Comparison of ENCODE assay signal across 18 cellular contexts in the genomic region with DNA sequence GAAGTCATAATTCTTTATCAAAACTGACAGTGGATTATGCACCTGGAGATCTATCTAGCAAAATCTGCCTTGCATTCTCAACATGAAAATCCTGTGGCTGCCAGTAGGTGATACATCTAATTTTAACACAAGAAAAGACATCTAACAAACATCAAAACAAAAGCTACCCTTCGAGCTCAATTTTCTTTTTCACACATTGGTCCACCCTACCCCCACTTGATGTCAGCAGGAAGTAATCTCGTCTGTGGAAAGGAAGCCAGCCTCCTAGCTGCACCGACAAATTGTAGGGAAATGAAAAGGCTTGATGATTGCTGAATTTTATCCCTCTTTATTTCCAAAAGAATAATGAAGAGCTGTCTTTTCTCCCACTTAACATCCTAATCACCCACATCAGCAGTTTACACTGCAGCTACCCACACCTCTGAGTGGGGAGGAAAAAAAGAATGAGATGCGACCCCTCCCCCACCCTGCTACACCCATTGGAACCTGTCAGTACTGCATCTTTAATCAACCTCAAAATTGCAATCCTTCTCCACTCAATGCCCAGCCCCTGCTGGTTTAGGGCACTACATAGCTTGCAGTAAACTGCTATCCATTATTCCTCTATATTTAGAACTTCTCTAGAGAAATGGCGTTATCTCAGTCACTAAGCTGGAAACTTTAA. TPM values are rescaled to one million over a fixed set of nuclear protein-coding genes. Genes with fewer than 3 reads are reported as not detected.
DNase-seq lines count a peak whose midpoint lies in the region; ATAC-seq and TF ChIP-seq lines count a peak whose summit lies in the region.
"Had no signal": no experiment of that assay in that cellular context is flagged by ENCODE, and none has a peak within 500 bp of the region (broad histone marks: within the 10 kb centered on the region; RNA-seq: fewer than 3 reads in every experiment).

No MANE protein-coding gene starts in this region.

- DNase-seq in heart right ventricle, result no peak
- no peak for DNase-seq in right cardiac atrium
- peak; percentile 58 for DNase-seq in NCI-H187 treated with DMSO at 0.1 percent for 48 hours (lab: John Stamatoyannopoulos, UW)
- no peak for DNase-seq in type B pancreatic cell (ENCODE audit: extremely low spot score, unreplicated experiment)
- DNase-seq in hippocampal formation (lab: John Stamatoyannopoulos, UW), result no peak
- no peak for DNase-seq in tibial nerve (ENCODE audit: low spot score in 2 of 2)
- DNase-seq in posterior vena cava (ENCODE audit: low spot score), result no peak
- DNase-seq: activated CD4-positive, CD25-positive, alpha-beta regulatory T cell treated with anti-CD3 and anti-CD28 coated beads, Interleukin-2, amount 50 U/mL, for 72 hours; central memory CD4-positive, alpha-beta T cell; DMS79; NCI-H524; stimulated activated CD4-positive, alpha-beta T cell treated with anti-CD3 and anti-CD28 coated beads, Interleukin-4, amount 100 ng/mL, for 1 hour; upper lobe of left lung had no signal

- peak in 2 of 9 donors; percentile 9 to 13 for TF ChIP-seq CTCF in heart right ventricle (IDR thresholded peaks at IDR 0.05)
- no peak for TF ChIP-seq CTCF in brain (conservative IDR thresholded peaks at IDR 0.05)
- TF ChIP-seq CTCF in type B pancreatic cell (conservative IDR thresholded peaks at IDR 0.05), result peak; percentile 58
- TF ChIP-seq CTCF in tibial nerve (IDR thresholded peaks at IDR 0.05), result no peak

- no peak for TF ChIP-seq POLR2A in tibial nerve (IDR thresholded peaks at IDR 0.05)

- intact Hi-C loops in heart right ventricle (cut with DNase I), result no loop called here
- intact Hi-C loops in right cardiac atrium (cut with DNase I), result no loop called here
- intact Hi-C loops in posterior vena cava (cut with DNase I), result no loop called here

- peaks cover 3% of the 10 kb centered on the region for H3K27me3 Mint-ChIP-seq in brain
- peaks cover 7% of the 10 kb centered on the region for H3K27me3 Mint-ChIP-seq in type B pancreatic cell

- peaks cover 34% of the 10 kb centered on the region for H3K4me1 Mint-ChIP-seq in brain
- peaks cover 9% of the 10 kb centered on the region for H3K4me1 Mint-ChIP-seq in type B pancreatic cell (ENCODE audit: unreplicated experiment)
- H3K4me1 Mint-ChIP-seq: memory B cell had no signal

- H3K27ac ChIP-seq in heart right ventricle (peak overlapping the region in 4 of 10 donors; percentile 51 to 75 (median 56)), right cardiac atrium (ENCODE audit: low read length) (no peak overlapping the region), tibial nerve (no peak overlapping the region)
- H3K27ac ChIP-seq: neutrophil, RWPE1, upper lobe of left lung had no signal

- peaks cover 0 to 3% (median 3%) of the 10 kb centered on the region in 5 experiments for H3K9me3 Mint-ChIP-seq in brain
- no peaks in the 10 kb centered on the region for H3K9me3 Mint-ChIP-seq in type B pancreatic cell

- peak overlapping the region in 2 of 5 experiments; percentile 79 to 91 for H3K27ac Mint-ChIP-seq in brain
- peak overlapping the region; percentile 25 for H3K27ac Mint-ChIP-seq in type B pancreatic cell
- H3K27ac Mint-ChIP-seq: memory B cell had no signal

- ATAC-seq in heart right ventricle, result peak in 6 of 8 donors; percentile 32 to 76 (median 34)
- no peak for ATAC-seq in right cardiac atrium

- no peaks in the 10 kb centered on the region for H3K27me3 ChIP-seq in heart right ventricle
- H3K27me3 ChIP-seq in right cardiac atrium (ENCODE audit: control insufficient read depth, insufficient read depth), result peaks cover 2% of the 10 kb centered on the region
- H3K27me3 ChIP-seq in tibial nerve, result no peaks in the 10 kb centered on the region
- H3K27me3 ChIP-seq: neutrophil, upper lobe of left lung had no signal

- H3K36me3 Mint-ChIP-seq in brain, result no peaks in the 10 kb centered on the region
- no peaks in the 10 kb centered on the region for H3K36me3 Mint-ChIP-seq in type B pancreatic cell
- H3K36me3 Mint-ChIP-seq: memory B cell had no signal

- WGBS in heart right ventricle, 2 donors, result 16 to 22% methylated on average over 5 of the region's 5 CpGs
- 24% methylated on average over 5 of the region's 5 CpGs for WGBS in right cardiac atrium
- 29 to 37% methylated on average over 5 of the region's 5 CpGs for WGBS in tibial nerve, 2 donors

- TF ChIP-seq EP300 in tibial nerve (IDR thresholded peaks at IDR 0.05), result no peak

- H3K4me1 ChIP-seq in heart right ventricle (peaks cover 0 to 25% (median 6%) of the 10 kb centered on the region in 9 donors), right cardiac atrium (ENCODE audit: control insufficient read depth, insufficient read depth, low read length) (no peaks in the 10 kb centered on the region), tibial nerve (no peaks in the 10 kb centered on the region)
- H3K4me1 ChIP-seq: upper lobe of left lung had no signal

- H3K4me3 ChIP-seq in heart right ventricle, result peak overlapping the region in 1 of 10 donors; percentile 5
- H3K4me3 ChIP-seq in right cardiac atrium (ENCODE audit: low read length), result no peak overlapping the region
- H3K4me3 ChIP-seq in tibial nerve, result no peak overlapping the region
- H3K4me3 ChIP-seq: upper lobe of left lung had no signal

- H3K36me3 ChIP-seq in heart right ventricle (no peaks in the 10 kb centered on the region), tibial nerve (no peaks in the 10 kb centered on the region)
- H3K36me3 ChIP-seq: neutrophil, upper lobe of left lung had no signal

- H3K9me3 ChIP-seq in heart right ventricle, result no peaks in the 10 kb centered on the region
- no peaks in the 10 kb centered on the region for H3K9me3 ChIP-seq in right cardiac atrium (ENCODE audit: control insufficient read depth, low read length)
- peaks cover 0 to 2% (median 0%) of the 10 kb centered on the region in 4 donors for H3K9me3 ChIP-seq in tibial nerve
- H3K9me3 ChIP-seq: neutrophil, upper lobe of left lung had no signal

- H3K4me3 Mint-ChIP-seq in brain, result peak overlapping the region in 3 of 5 experiments; percentile 15 to 65 (median 29)
- H3K4me3 Mint-ChIP-seq in type B pancreatic cell, result peak overlapping the region; percentile 31
- H3K4me3 Mint-ChIP-seq: memory B cell had no signal

RNA-seq across cellular contexts. Expression of a gene that starts 10.6 kb away (rescaled TPM):
- total RNA-seq in heart right ventricle (100 to 1,000 TPM in 6 of 10 donors, 10 to 100 TPM in 4; 49.4 to 215 (median 101) TPM), right cardiac atrium (10 to 100 TPM; 10.1 to 14.4 (median 11.7) TPM), type B pancreatic cell (ENCODE audit: low replicate concordance) (30.2 and 44.2 TPM in 2 replicates), tibial nerve (10 to 100 TPM in 2 of 4 donors, 1 to 10 TPM in 2; 3.1 to 17.5 (median 11.5) TPM), posterior vena cava (10 to 100 TPM; 23.8 to 44.9 TPM)
- polyA plus RNA-seq in heart right ventricle (10 to 100 TPM; 82.3 to 85.5 TPM), right cardiac atrium (3.2 TPM), brain (ENCODE audit: insufficient read depth, low read depth, low replicate concordance) (9.4 TPM)

RNA-seq across cellular contexts. Expression of a gene that starts 37.6 kb away (rescaled TPM):
- total RNA-seq in heart right ventricle (10 to 100 TPM in 9 of 10 donors, 1 to 10 TPM in 1; 5.9 to 54.9 (median 27.6) TPM), right cardiac atrium (1 to 10 TPM; 2.8 to 6.4 (median 4.5) TPM), type B pancreatic cell (ENCODE audit: low replicate concordance) (19.7 and 34.0 TPM in 2 replicates), tibial nerve (10 to 100 TPM in 1 of 4 donors, 1 to 10 TPM in 3; 3.9 to 12.6 (median 7.0) TPM), posterior vena cava (10 to 100 TPM in 1 of 2 donors, 1 to 10 TPM in 1; 8.4 to 11.6 TPM)
- polyA plus RNA-seq in heart right ventricle (10 to 100 TPM; 15.4 to 15.7 TPM), right cardiac atrium (2.0 TPM), brain (ENCODE audit: insufficient read depth, low read depth, low replicate concordance) (26.5 TPM)
- total RNA-seq: HT1080 had no signal

Comparison
In these comparisons a context has a peak if more than half of its experiments do, and no peak if none do; other contexts are left out.
1. ATAC-seq: peak in heart right ventricle (6 of 8); none in right cardiac atrium (0 of 2).